8 cellular contexts compared by ENCODE assay signal in the genomic region with DNA sequence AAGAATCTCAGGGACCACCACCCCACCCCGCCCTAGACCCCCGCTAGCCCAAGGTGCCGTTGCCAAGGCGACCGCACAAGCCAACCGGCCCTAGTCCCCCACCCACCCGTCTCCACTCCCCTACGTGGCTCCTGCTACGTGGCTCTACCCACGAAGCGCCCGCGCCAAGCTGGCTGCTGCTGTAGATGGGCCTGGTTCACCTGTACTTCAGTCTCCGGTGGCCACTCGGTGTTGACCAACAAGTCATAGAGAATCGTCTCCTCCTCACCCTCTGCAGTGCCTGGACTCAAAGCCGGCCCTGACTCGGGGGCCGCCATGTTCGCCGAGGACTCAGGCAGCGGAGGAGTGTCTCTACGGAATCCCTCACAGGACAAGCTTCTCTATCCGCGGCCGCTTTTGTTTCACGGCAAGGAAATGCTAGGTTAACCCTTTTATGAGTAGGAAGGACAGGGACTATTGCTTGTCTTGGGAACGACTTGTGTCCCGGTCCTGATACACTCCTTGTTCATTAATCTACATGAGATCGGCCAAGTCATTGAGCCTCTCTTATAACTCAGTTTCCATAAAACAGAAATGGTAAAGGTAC. TPM values are rescaled to one million over a fixed set of nuclear protein-coding genes. Genes with fewer than 3 reads are reported as not detected.
DNase-seq lines count a peak whose midpoint lies in the region; ATAC-seq and TF ChIP-seq lines count a peak whose summit lies in the region.

Gene NBAS, minus strand, starts transcription at position 347 of the 586 bp plus-strand sequence. Its CDS starts 30 bp downstream, at position 317.

- ATAC-seq in HG02852 (IDR thresholded peaks at IDR 0.05; ENCODE audit: unreplicated experiment) (peak; percentile 88), left ventricle myocardium superior (peak; percentile 98)

- TF ChIP-seq POLR2A in prostate gland (IDR thresholded peaks at IDR 0.05) = no peak

- H3K27ac ChIP-seq in prostate gland = peak within 1 kb of the TSS; percentile 54 to 68

- H3K9me3 ChIP-seq in prostate gland = no peaks in the 10 kb centered on the region

- no peak for TF ChIP-seq CTCF in GM13977 (IDR thresholded peaks at IDR 0.05; ENCODE audit: extremely low read depth, insufficient read depth, missing control alignments)
- TF ChIP-seq CTCF in prostate gland (IDR thresholded peaks at IDR 0.05) = no peak

- no peaks in the 10 kb centered on the region for H3K36me3 ChIP-seq in prostate gland

- H3K4me3 ChIP-seq in prostate gland = peak within 1 kb of the TSS; percentile 72 to 86

- in situ Hi-C loops in GM13977 (cut with MboI; ENCODE audit: low pct_unique_long_range_greater_than_20kb, low sequenced_read_pairs, unreplicated experiment) = loop anchor here (25.0 kb wide), 1 partner anchor 374 kb away; no protein-coding TSS in a partner anchor

- no peaks in the 10 kb centered on the region for H3K27me3 ChIP-seq in prostate gland (replicated peaks; ENCODE audit: insufficient read depth)

- under 1% methylated on average over 30 of the region's 30 CpGs for WGBS in prostate gland

- H3K4me1 ChIP-seq in prostate gland (replicated peaks) = peaks cover 7% of the 10 kb centered on the region

- DNase-seq in GM13977 (ENCODE audit: low spot score) = peak; percentile 78
- DNase-seq in NCI-H1694 (lab: John Stamatoyannopoulos, UW) = peak; percentile 92
- DNase-seq in T-helper 2 cell = peak; percentile 40 to 87 (median 61)
- DNase-seq in amygdala (lab: John Stamatoyannopoulos, UW) = peak; percentile 34 to 93 (median 79)
- peak; percentile 86 for DNase-seq in left ventricle myocardium superior
- DNase-seq in prostate gland (ENCODE audit: low spot score) = peak; percentile 84
- DNase-seq in ureter (ENCODE audit: low spot score) = peak; percentile 87

- intact Hi-C loops in left ventricle myocardium superior (cut with micrococcal nuclease) = no loop called here
- intact Hi-C loops in prostate gland (cut with DNase I) = no loop called here

RNA-seq across cellular contexts. Expression of gene NBAS, which starts in this region (rescaled TPM):
- total RNA-seq in left ventricle myocardium superior = 64.4 TPM
- 10 to 100 TPM; 34.8 to 55.0 TPM for total RNA-seq in prostate gland
- total RNA-seq in ureter = 55.1 TPM

Comparison
In these comparisons a context has a peak if more than half of its experiments do, and no peak if none do; other contexts are left out.
1. Peak in every context shown above with its lines: DNase-seq, ATAC-seq, H3K4me3 ChIP-seq and H3K27ac ChIP-seq.